Comparison of ENCODE assay signal across 8 cellular contexts in genomic region chr12:10721654-10722501, GRCh38. TPM values are rescaled to one million over a fixed set of nuclear protein-coding genes. Genes with fewer than 3 reads are reported as not detected.
A peak's percentile ranks its signal among the peaks of the same experiment; 100 is the strongest.
DNase-seq lines count a peak whose midpoint lies in the region; ATAC-seq and TF ChIP-seq lines count a peak whose summit lies in the region.

No MANE protein-coding gene starts in this region.

- CTCF ChIA-PET in AG04449 (lab: Yijun Ruan, JAX): interaction anchor here (1.0 kb wide), 1 partner anchor 28 kb away, joined by 3 read pairs; no protein-coding TSS in a partner anchor

- TF ChIP-seq CTCF in AG04449 (IDR thresholded peaks at IDR 0.05; ENCODE audit: insufficient read depth, low read length, missing control alignments): no peak
- TF ChIP-seq CTCF in thoracic aorta (IDR thresholded peaks at IDR 0.05): no peak

- H3K27me3 Mint-ChIP-seq in activated naive CD8-positive, alpha-beta T cell: peaks cover 7% of the 10 kb centered on the region

- peak overlapping the region; percentile 100 for H3K27ac ChIP-seq in thoracic aorta

- H3K4me3 Mint-ChIP-seq in activated naive CD8-positive, alpha-beta T cell: peak overlapping the region; percentile 99

- H3K4me1 Mint-ChIP-seq in activated naive CD8-positive, alpha-beta T cell (ENCODE audit: low read depth): peaks cover 57% of the 10 kb centered on the region

- ATAC-seq in GM18909 (IDR thresholded peaks at IDR 0.05; ENCODE audit: poor library complexity, unreplicated experiment) (peak; percentile 35), thoracic aorta (ENCODE audit: insufficient number of reproducible peaks, low FRiP score, low read depth) (peak; percentile 96)

- H3K4me3 ChIP-seq in AG04449 (ENCODE audit: low read depth, low read length): peak overlapping the region; percentile 84
- peak overlapping the region; percentile 98 for H3K4me3 ChIP-seq in thoracic aorta

- peak overlapping the region; percentile 99 for H3K27ac Mint-ChIP-seq in activated naive CD8-positive, alpha-beta T cell

- no peaks in the 10 kb centered on the region for H3K9me3 Mint-ChIP-seq in activated naive CD8-positive, alpha-beta T cell (ENCODE audit: low read depth)

- H3K36me3 Mint-ChIP-seq in activated naive CD8-positive, alpha-beta T cell: peaks cover 24% of the 10 kb centered on the region

- H3K4me1 ChIP-seq in thoracic aorta (ENCODE audit: control insufficient read depth in 1 of 2, low read depth in 2 of 2): peaks cover 30 to 51% of the 10 kb centered on the region in 2 donors

- no peaks in the 10 kb centered on the region for H3K36me3 ChIP-seq in thoracic aorta

- POLR2A ChIA-PET in AG04449 (lab: Yijun Ruan, JAX): no interaction called here

- H3K9me3 ChIP-seq in thoracic aorta: no peaks in the 10 kb centered on the region

- H3K27me3 ChIP-seq in thoracic aorta (replicated peaks; ENCODE audit: insufficient read depth): no peaks in the 10 kb centered on the region

- peak; percentile 91 for DNase-seq in AG04449 (ENCODE audit: low read depth, low spot score)
- DNase-seq in HPDE6-E6E7 (ENCODE audit: extremely low spot score): peak; percentile 62
- DNase-seq in SHP77 (lab: John Stamatoyannopoulos, UW): peak; percentile 22 to 53
- DNase-seq in glomerular visceral epithelial cell (ENCODE audit: extremely low spot score): peak; percentile 93
- DNase-seq in occipital lobe (lab: John Stamatoyannopoulos, UW): peak; percentile 46
- peak; percentile 92 for DNase-seq in thoracic aorta (ENCODE audit: low spot score)

RNA-seq across cellular contexts. Expression of gene YBX3, which starts 1.2 kb away (rescaled TPM):
- 4.5 TPM for total RNA-seq in occipital lobe
- 100 to 1,000 TPM; 238 to 630 TPM for total RNA-seq in thoracic aorta

RNA-seq across cellular contexts. Expression of gene STYK1, which starts 48.0 kb away (rescaled TPM):
- total RNA-seq in occipital lobe (6.7 TPM), thoracic aorta (not detected)

Comparison
In these comparisons a context has a peak if more than half of its experiments do, and no peak if none do; other contexts are left out.
1. Peak in every context shown above with its lines: DNase-seq, ATAC-seq, H3K4me3 ChIP-seq and H3K27ac ChIP-seq.
2. DNase-seq: peak in every context shown above with its lines; median percentile 93 in glomerular visceral epithelial cell; 92 in thoracic aorta; 91 in AG04449; 62 in HPDE6-E6E7; 46 in occipital lobe; 38 in SHP77.
3. RNA of gene YBX3, which starts 1.2 kb away (total RNA-seq): 238 to 630 TPM in thoracic aorta; 4.5 TPM in occipital lobe (single experiment); every median in the first group is over 10 times any median in the second.